Comparison of ENCODE assay signal across 19 cellular contexts in genomic region chr1:68285046-68285445, GRCh38. TPM values are rescaled to one million over a fixed set of nuclear protein-coding genes. Genes with fewer than 3 reads are reported as not detected.
"Had no signal": no experiment of that assay in that cellular context is flagged by ENCODE, and none has a peak within 500 bp of the region (broad histone marks: within the 10 kb centered on the region; RNA-seq: fewer than 3 reads in every experiment).

No MANE protein-coding gene starts in this region.

- H3K4me2 ChIP-seq: hepatocyte had no signal

- ATAC-seq: foreskin keratinocyte, gastroesophageal sphincter, heart left ventricle, left cardiac atrium, left lung, left ventricle myocardium superior, lower lobe of right lung, mucosa of descending colon had no signal

- H3K36me3 ChIP-seq: esophagus muscularis mucosa, gastroesophageal sphincter, heart left ventricle, left lung, lower lobe of right lung had no signal

- H3K27me3 ChIP-seq: esophagus muscularis mucosa, foreskin keratinocyte, gastroesophageal sphincter, heart left ventricle, hepatocyte, left lung had no signal

- H3K36me3 Mint-ChIP-seq: immature natural killer cell, mesothelial cell of epicardium had no signal

- H3K27ac Mint-ChIP-seq: immature natural killer cell, mesothelial cell of epicardium had no signal

- H3K9me3 ChIP-seq: esophagus muscularis mucosa, gastroesophageal sphincter, heart left ventricle, left lung, lower lobe of right lung, mucosa of descending colon had no signal

- H2AFZ ChIP-seq: hepatocyte had no signal

- H3K4me1 ChIP-seq: foreskin keratinocyte, heart left ventricle, left lung, lower lobe of right lung had no signal

- H3K27ac ChIP-seq: coronary artery, dorsolateral prefrontal cortex, esophagus muscularis mucosa, foreskin keratinocyte, gastroesophageal sphincter, heart left ventricle, hepatocyte, left lung, lower lobe of right lung had no signal

- H3K4me3 Mint-ChIP-seq: immature natural killer cell, mesothelial cell of epicardium had no signal

- H3K4me1 Mint-ChIP-seq: immature natural killer cell had no signal

- H3K4me3 ChIP-seq: coronary artery, dorsolateral prefrontal cortex, esophagus muscularis mucosa, gastroesophageal sphincter, heart left ventricle, hepatocyte, left lung, lower lobe of right lung, mucosa of descending colon had no signal

- H3K79me2 ChIP-seq: hepatocyte had no signal

- DNase-seq: dermis blood vessel endothelial cell; dorsolateral prefrontal cortex; effector CD4-positive, alpha-beta T cell; effector memory CD4-positive, alpha-beta T cell; foreskin keratinocyte; heart left ventricle; hypothalamus; immature natural killer cell; left cardiac atrium; left lung; left ventricle myocardium superior; lower lobe of right lung; mesenchymal stem cell; mucosa of descending colon had no signal

RNA-seq across cellular contexts. Expression of gene WLS, which starts 52.7 kb away (rescaled TPM):
- polyA plus RNA-seq: immature natural killer cell had no signal
